ENCODE assay signal across 26 cellular contexts in genomic region chr3:132987396-132987795, GRCh38. TPM values are rescaled to one million over a fixed set of nuclear protein-coding genes. Genes with fewer than 3 reads are reported as not detected.
DNase-seq lines count a peak whose midpoint lies in the region; ATAC-seq and TF ChIP-seq lines count a peak whose summit lies in the region.
"Had no signal": no experiment of that assay in that cellular context is flagged by ENCODE, and none has a peak within 500 bp of the region (broad histone marks: within the 10 kb centered on the region; RNA-seq: fewer than 3 reads in every experiment).

No MANE protein-coding gene starts in this region.

- TF ChIP-seq CTCF in PC-3 (conservative IDR thresholded peaks at IDR 0.05; ENCODE audit: low read depth, low read length) (no peak), epithelial cell of esophagus (IDR thresholded peaks at IDR 0.05; ENCODE audit: insufficient read depth, low read depth, low read length, missing control alignments) (no peak)

- H3K27ac ChIP-seq in PC-3 (ENCODE audit: low read length), result no peak overlapping the region
- H3K27ac ChIP-seq: BLaER1 had no signal

- no peak overlapping the region for H3K4me2 ChIP-seq in PC-3 (ENCODE audit: low read length)
- H3K4me2 ChIP-seq: BLaER1 had no signal

- no peaks in the 10 kb centered on the region for H3K79me2 ChIP-seq in PC-3 (ENCODE audit: low read length)

- no TSS peak for BruUV-seq in PC-3 (replicated peaks; lab: Mats Ljungman, UMichigan)

- DNase-seq in HT1080 (ENCODE audit: low read depth), result peak; percentile 72
- DNase-seq in LHCN-M2 (ENCODE audit: low read depth), result peak; percentile 55
- DNase-seq in PC-3, result peak; percentile 10
- DNase-seq in epithelial cell of esophagus (ENCODE audit: low read depth), result peak; percentile 1
- DNase-seq in NCI-H748 (lab: John Stamatoyannopoulos, UW; ENCODE audit: unreplicated experiment), result no peak
- no peak for DNase-seq in NOMO-1 treated with DMSO at 0.1 percent for 48 hours (lab: John Stamatoyannopoulos, UW; ENCODE audit: unreplicated experiment)
- no peak for DNase-seq in globus pallidus (ENCODE audit: low spot score)
- DNase-seq: 8988T; ACHN; BE2C; C1 segment of cervical spinal cord; CD4-positive, alpha-beta memory T cell; CD4-positive, CD25-positive, alpha-beta regulatory T cell; CD8-positive, alpha-beta memory T cell; COR-L47; DMS 273 treated with DMSO at 0.1 percent for 48 hours; DMS153; DMS53; DMS79; DND-41; EL; GDM1 had no signal

- H3K36me3 ChIP-seq in PC-3 (ENCODE audit: low read depth, low read length), result no peaks in the 10 kb centered on the region
- H3K36me3 ChIP-seq: BE2C, BLaER1 had no signal

- no peaks in the 10 kb centered on the region for H3K27me3 ChIP-seq in PC-3 (ENCODE audit: low read length)
- H3K27me3 ChIP-seq: BE2C, BLaER1 had no signal

- ATAC-seq in PC-3, result no peak
- ATAC-seq: GM12878 had no signal

- POLR2A ChIA-PET in PC-3 (lab: Charles Lee; ENCODE audit: unreplicated experiment), result no interaction called here

- no peaks in the 10 kb centered on the region for H4K20me1 ChIP-seq in PC-3 (ENCODE audit: low read length)
- H4K20me1 ChIP-seq: BLaER1 had no signal

- CTCF ChIA-PET in PC-3 (lab: Charles Lee), result no interaction called here

- H2AFZ ChIP-seq in PC-3 (ENCODE audit: low read length), result no peak overlapping the region

- H3K9me3 ChIP-seq in PC-3 (ENCODE audit: low read length), result no peaks in the 10 kb centered on the region
- H3K9me3 ChIP-seq: BLaER1 had no signal

- H3K4me1 ChIP-seq in PC-3 (ENCODE audit: insufficient read depth, low read length), result no peaks in the 10 kb centered on the region
- H3K4me1 ChIP-seq: BLaER1 had no signal

- intact Hi-C loops in PC-3 (cut with micrococcal nuclease), result no loop called here

- H3F3A ChIP-seq in PC-3 (ENCODE audit: low read length, unreplicated experiment), result no peaks in the 10 kb centered on the region

- no peak overlapping the region for H3K9ac ChIP-seq in PC-3 (ENCODE audit: low read length)
- H3K9ac ChIP-seq: BLaER1 had no signal

- no peak overlapping the region for H3K4me3 ChIP-seq in PC-3 (ENCODE audit: low read length)
- no peak overlapping the region for H3K4me3 ChIP-seq in epithelial cell of esophagus (ENCODE audit: low read length)
- H3K4me3 ChIP-seq: BLaER1, GM12878 had no signal

- H3K9me2 ChIP-seq in PC-3 (replicated peaks; ENCODE audit: low read length), result no peaks in the 10 kb centered on the region

RNA-seq across cellular contexts. Expression of gene TMEM108, which starts 50.8 kb away (rescaled TPM):
- 0.23 and 0.27 TPM in 2 replicates for total RNA-seq in HT1080 (2014; rRNA removed; shearing (Covaris generic))
- 3.5 and 3.8 TPM in 2 replicates for polyA plus RNA-seq in HT1080 (2015; cell fraction: cytosol; rRNA removed)
- 1.8 TPM in 2 replicates for polyA plus RNA-seq in HT1080 (2015; cell fraction: nucleus; rRNA removed)
- 5.8 and 9.4 TPM in 2 replicates for total RNA-seq in LHCN-M2 (2014; rRNA removed)
- 22.1 TPM for polyA plus RNA-seq in LHCN-M2 (2012)
- total RNA-seq in PC-3 (2014; rRNA removed), result not detected in 2 replicates
- total RNA-seq: CD4-positive, alpha-beta memory T cell; CD4-positive, CD25-positive, alpha-beta regulatory T cell; CD8-positive, alpha-beta memory T cell; G401 had no signal
- polyA plus RNA-seq: CD14-positive monocyte; CD4-positive, alpha-beta memory T cell; CD8-positive, alpha-beta memory T cell had no signal

Comparison
In these comparisons a context has a peak if more than half of its experiments do, and no peak if none do; other contexts are left out.
1. DNase-seq: peak in HT1080 (single experiment), LHCN-M2 (single experiment), PC-3 (single experiment) and epithelial cell of esophagus (single experiment); none in NCI-H748 (single experiment), NOMO-1 treated with DMSO at 0.1 percent for 48 hours (single experiment) and globus pallidus (single experiment).